8 cellular contexts compared by ENCODE assay signal in genomic region chr7:155796381-155797261, GRCh38. TPM values are rescaled to one million over a fixed set of nuclear protein-coding genes. Genes with fewer than 3 reads are reported as not detected.
DNase-seq lines count a peak whose midpoint lies in the region; ATAC-seq and TF ChIP-seq lines count a peak whose summit lies in the region.

No MANE protein-coding gene starts in this region.

- DNase-seq in AG04450 (ENCODE audit: low read depth, low spot score) (no peak), HT1080 (ENCODE audit: low read depth) (peak; percentile 37), WERI-Rb-1 (peak; percentile 46), MCF 10A (ENCODE audit: unreplicated experiment) (peak; percentile 42), kidney tubule cell (ENCODE audit: low spot score) (peak; percentile 53)
- peak; percentile 56 to 73 for DNase-seq in stimulated activated CD4-positive, alpha-beta T cell treated with anti-CD3 and anti-CD28 coated beads, Interleukin-4, amount 100 ng/mL, for 48 hours (ENCODE audit: low read depth in 2 of 2)

- no peaks in the 10 kb centered on the region for H3K4me1 Mint-ChIP-seq in MCF 10A (ENCODE audit: insufficient read depth, unreplicated experiment)

- H3K27ac ChIP-seq in AG04450 (ENCODE audit: low read depth, low read length) (no peak overlapping the region), WERI-Rb-1 (no peak overlapping the region)

- intact Hi-C loops in MCF 10A (cut with micrococcal nuclease) = loop anchor here (1.0 to 5.0 kb wide), 2 partner anchors 1021 to 1156 kb away; no protein-coding TSS in a partner anchor

- POLR2A ChIA-PET in AG04450 (lab: Yijun Ruan, JAX) (no interaction called here), MCF 10A (lab: Yijun Ruan, JAX) (no interaction called here)

- H3K9me3 ChIP-seq in AG04450 (ENCODE audit: control insufficient read depth, insufficient read depth, low read length) (peaks cover 5% of the 10 kb centered on the region; the same call in 1 of the 2 replicates), WERI-Rb-1 (ENCODE audit: severe bottlenecking) (peaks cover 6% of the 10 kb centered on the region)

- H3K27me3 ChIP-seq in AG04450 (ENCODE audit: control insufficient read depth, insufficient read depth, low read length) = peaks cover 24% of the 10 kb centered on the region
- H3K27me3 ChIP-seq in WERI-Rb-1 (ENCODE audit: insufficient read depth, low read depth, severe bottlenecking) = peaks cover 64% of the 10 kb centered on the region

- no peaks in the 10 kb centered on the region for H3K27me3 Mint-ChIP-seq in MCF 10A (ENCODE audit: insufficient read depth, unreplicated experiment)

- H3K4me3 Mint-ChIP-seq in MCF 10A (ENCODE audit: unreplicated experiment) = no peak overlapping the region

- no TSS peak for BruUV-seq in MCF 10A (replicated peaks; lab: Mats Ljungman, UMichigan)

- peak; percentile 79 for ATAC-seq in GM18868 (IDR thresholded peaks at IDR 0.05; ENCODE audit: unreplicated experiment)
- no peak for ATAC-seq in HG03457 (IDR thresholded peaks at IDR 0.05; ENCODE audit: unreplicated experiment)

- H3K4me3 ChIP-seq in AG04450 (ENCODE audit: low read depth, low read length) (peak overlapping the region; percentile 13; the same call in 1 of the 2 replicates), WERI-Rb-1 (ENCODE audit: low read depth, low read length) (no peak overlapping the region)

- no peak overlapping the region for H3K27ac Mint-ChIP-seq in MCF 10A (ENCODE audit: low read depth, unreplicated experiment)

- H3K9me3 Mint-ChIP-seq in MCF 10A (ENCODE audit: unreplicated experiment) = no peaks in the 10 kb centered on the region

- no peaks in the 10 kb centered on the region for H3K36me3 ChIP-seq in WERI-Rb-1

- H3K36me3 Mint-ChIP-seq in MCF 10A (ENCODE audit: insufficient read depth, unreplicated experiment) = no peaks in the 10 kb centered on the region

- CTCF ChIA-PET in AG04450 (lab: Charles Lee) = interaction anchor here (0.6 to 4.6 kb wide), 13 partner anchors 14 to 1035 kb away, joined by 3 to 39 read pairs (median 5); no protein-coding TSS in a partner anchor
- CTCF ChIA-PET in MCF 10A (lab: Yijun Ruan, JAX) = interaction anchor here (0.7 to 1.3 kb wide), 11 partner anchors 31 to 1023 kb away, joined by 3 to 7 read pairs (median 4); no protein-coding TSS in a partner anchor

- TF ChIP-seq CTCF in AG04450 (IDR thresholded peaks at IDR 0.05; ENCODE audit: low read depth, low read length) (peak; percentile 62), WERI-Rb-1 (IDR thresholded peaks at IDR 0.05; ENCODE audit: low read depth, low read length) (peak; percentile 88), MCF 10A (IDR thresholded peaks at IDR 0.05; ENCODE audit: unreplicated experiment) (peak; percentile 98)

RNA-seq across cellular contexts. Expression of gene SHH, which starts 15.6 kb away (rescaled TPM):
- polyA plus RNA-seq in AG04450 (2011; rRNA removed) = 0.01 TPM in 1 of 2 replicates, not detected in the other
- not detected in 2 replicates for polyA minus RNA-seq in AG04450 (2011; rRNA and poly(A)+ RNA removed)
- total RNA-seq in HT1080 (2014; rRNA removed; shearing (Covaris generic)) = not detected in 2 replicates
- not detected in 2 replicates for polyA plus RNA-seq in HT1080 (2015; cell fraction: cytosol; rRNA removed)
- polyA plus RNA-seq in HT1080 (2015; cell fraction: nucleus; rRNA removed) = not detected in 2 replicates
- total RNA-seq in MCF 10A (2022) = not detected in 2 replicates
